Comparison of ENCODE assay signal across 8 cellular contexts in the genomic region with DNA sequence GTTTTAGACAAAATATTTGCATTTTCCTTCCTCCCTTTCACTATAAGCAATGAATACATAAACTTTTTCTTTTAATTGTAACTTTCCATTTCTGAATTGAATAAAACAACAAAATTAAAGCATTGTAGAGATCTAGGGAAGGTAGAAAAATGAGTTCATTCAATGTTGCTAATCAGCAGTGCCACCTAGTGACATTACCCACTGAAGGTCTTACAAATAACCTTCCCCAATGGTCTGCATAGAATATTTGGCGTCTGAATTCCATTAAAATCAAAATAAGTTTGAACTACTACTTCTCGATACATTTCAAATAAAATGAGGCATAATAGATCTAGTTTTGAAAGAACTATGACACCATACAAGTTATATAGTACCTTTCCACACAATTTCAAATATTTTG. TPM values are rescaled to one million over a fixed set of nuclear protein-coding genes. Genes with fewer than 3 reads are reported as not detected.
DNase-seq lines count a peak whose midpoint lies in the region; FAIRE-seq and TF ChIP-seq lines count a peak whose summit lies in the region.

No MANE protein-coding gene starts in this region.

- DNase-seq in Caco-2 (no peak), HL-60 (ENCODE audit: low read depth in 1 of 2, low spot score in 1 of 2) (no peak), kidney epithelial cell (ENCODE audit: low read depth) (no peak), transverse colon (no peak)
- no peak for DNase-seq in activated effector memory CD4-positive, alpha-beta T cell treated with Interleukin-2 at 50 U/mL for 16 hours
- DNase-seq in CD8-positive, alpha-beta memory T cell = no peak
- no peak for DNase-seq in activated T-cell treated with anti-CD3 and anti-CD28 coated beads, Interleukin-2, amount 50 U/mL, for 24 hours

- H3K4me1 Mint-ChIP-seq in Caco-2 (ENCODE audit: low read depth, unreplicated experiment) = no peaks in the 10 kb centered on the region
- H3K4me1 Mint-ChIP-seq in CD8-positive, alpha-beta memory T cell = peaks cover 0 to 2% (median 0%) of the 10 kb centered on the region in 3 donors
- peaks cover 8% of the 10 kb centered on the region for H3K4me1 Mint-ChIP-seq in activated T-cell treated with anti-CD3 and anti-CD28 coated beads, Interleukin-2, amount 50 U/mL, for 24 hours (ENCODE audit: low read depth)

- no peaks in the 10 kb centered on the region for H3K27me3 ChIP-seq in Caco-2 (replicated peaks; ENCODE audit: control insufficient read depth, insufficient read depth, low read length)
- H3K27me3 ChIP-seq in HL-60 (ENCODE audit: insufficient read depth, poor library complexity, severe bottlenecking) = no peaks in the 10 kb centered on the region
- H3K27me3 ChIP-seq in kidney epithelial cell (ENCODE audit: control insufficient read depth, insufficient read depth, low read length) = no peaks in the 10 kb centered on the region
- no peaks in the 10 kb centered on the region for H3K27me3 ChIP-seq in CD8-positive, alpha-beta memory T cell (ENCODE audit: insufficient read depth, low read length, poor library complexity, severe bottlenecking)
- H3K27me3 ChIP-seq in transverse colon = no peaks in the 10 kb centered on the region

- H3K9me3 ChIP-seq in Caco-2 (no peaks in the 10 kb centered on the region), transverse colon (no peaks in the 10 kb centered on the region)
- H3K9me3 ChIP-seq in CD8-positive, alpha-beta memory T cell (ENCODE audit: low read length) = no peaks in the 10 kb centered on the region

- no TSS peak for BruUV-seq in Caco-2 (replicated peaks; lab: Mats Ljungman, UMichigan)

- no peak for TF ChIP-seq POLR2A in transverse colon (IDR thresholded peaks at IDR 0.05)

- no peak overlapping the region for H3K27ac ChIP-seq in HL-60 (replicated peaks)
- no peak overlapping the region for H3K27ac ChIP-seq in CD8-positive, alpha-beta memory T cell (ENCODE audit: low read depth, low read length)
- H3K27ac ChIP-seq in transverse colon = no peak overlapping the region

- intact Hi-C loops in Caco-2 (cut with micrococcal nuclease; ENCODE audit: unreplicated experiment) (loop anchor here (1.0 to 2.0 kb wide), 4 partner anchors 343 to 768 kb away; no protein-coding TSS in a partner anchor), transverse colon (cut with DNase I; ENCODE audit: low total_unique reads) (no loop called here)

- in situ Hi-C loops in transverse colon (cut with MboI; ENCODE audit: low pct_ligation_motif_present in 1 of 4, low pct_unique_long_range_greater_than_20kb in 1 of 4, low sequenced_read_pairs in 3 of 4) = loop anchor here in 3 of 4 donors (25.0 kb wide), 3 partner anchors 337 to 763 kb away; a partner anchor contains a TSS

- H3K4me3 ChIP-seq in Caco-2 (ENCODE audit: low read depth, low read length) (no peak overlapping the region), HL-60 (replicated peaks; ENCODE audit: insufficient read depth, low read length) (no peak overlapping the region), kidney epithelial cell (ENCODE audit: low read depth, low read length) (no peak overlapping the region), transverse colon (no peak overlapping the region)
- no peak overlapping the region for H3K4me3 ChIP-seq in CD8-positive, alpha-beta memory T cell (ENCODE audit: low read length)

- FAIRE-seq in TTC549 (lab: Jason Lieb, UNC) = peak; percentile 92

- H3K4me1 ChIP-seq in Caco-2 (no peaks in the 10 kb centered on the region), transverse colon (no peaks in the 10 kb centered on the region)
- no peaks in the 10 kb centered on the region for H3K4me1 ChIP-seq in CD8-positive, alpha-beta memory T cell (ENCODE audit: insufficient read depth, low read length)

- CTCF ChIA-PET in Caco-2 (lab: Charles Lee) = no interaction called here
- CTCF ChIA-PET in CD8-positive, alpha-beta memory T cell (lab: Charles Lee) = no interaction called here

- H3K27ac Mint-ChIP-seq in Caco-2 (ENCODE audit: unreplicated experiment) = no peak overlapping the region
- no peak overlapping the region for H3K27ac Mint-ChIP-seq in CD8-positive, alpha-beta memory T cell
- H3K27ac Mint-ChIP-seq in activated T-cell treated with anti-CD3 and anti-CD28 coated beads, Interleukin-2, amount 50 U/mL, for 24 hours = no peak overlapping the region

- H3K36me3 Mint-ChIP-seq in Caco-2 (ENCODE audit: insufficient read depth, unreplicated experiment) = peaks cover 52% of the 10 kb centered on the region
- H3K36me3 Mint-ChIP-seq in CD8-positive, alpha-beta memory T cell = peaks cover 32 to 81% (median 41%) of the 10 kb centered on the region in 3 donors
- H3K36me3 Mint-ChIP-seq in activated T-cell treated with anti-CD3 and anti-CD28 coated beads, Interleukin-2, amount 50 U/mL, for 24 hours (ENCODE audit: low read depth) = peaks cover 90% of the 10 kb centered on the region

- TF ChIP-seq CTCF in Caco-2 (IDR thresholded peaks at IDR 0.05; ENCODE audit: insufficient read depth in 1 of 2, low read depth in 1 of 2, low read length in 1 of 2, severe bottlenecking in 1 of 2, unreplicated experiment in 1 of 2) (peak; percentile 34 to 44), HL-60 (IDR thresholded peaks at IDR 0.05; ENCODE audit: insufficient read depth, low read length) (peak; percentile 36), kidney epithelial cell (IDR thresholded peaks at IDR 0.05; ENCODE audit: insufficient read depth, low read length, poor library complexity, severe bottlenecking) (peak; percentile 52), transverse colon (IDR thresholded peaks at IDR 0.05) (peak in 2 of 5 experiments; percentile 12)

- no peaks in the 10 kb centered on the region for H3K27me3 Mint-ChIP-seq in Caco-2 (ENCODE audit: insufficient read depth, unreplicated experiment)
- no peaks in the 10 kb centered on the region for H3K27me3 Mint-ChIP-seq in CD8-positive, alpha-beta memory T cell
- H3K27me3 Mint-ChIP-seq in activated T-cell treated with anti-CD3 and anti-CD28 coated beads, Interleukin-2, amount 50 U/mL, for 24 hours = no peaks in the 10 kb centered on the region

- H3K4me3 Mint-ChIP-seq in Caco-2 (ENCODE audit: unreplicated experiment) = no peak overlapping the region
- H3K4me3 Mint-ChIP-seq in CD8-positive, alpha-beta memory T cell = no peak overlapping the region
- H3K4me3 Mint-ChIP-seq in activated T-cell treated with anti-CD3 and anti-CD28 coated beads, Interleukin-2, amount 50 U/mL, for 24 hours = no peak overlapping the region

- WGBS in transverse colon (ENCODE audit: low coverage in 1 of 2), 2 donors = 78 to 83% methylated on average over 2 of the region's 2 CpGs

- H3K36me3 ChIP-seq in Caco-2 (ENCODE audit: control insufficient read depth, insufficient read depth, low read length) = no peaks in the 10 kb centered on the region; the same call in none of the 2 replicates
- H3K36me3 ChIP-seq in kidney epithelial cell (ENCODE audit: control insufficient read depth, insufficient read depth, low read length) = no peaks in the 10 kb centered on the region
- peaks cover 31% of the 10 kb centered on the region for H3K36me3 ChIP-seq in CD8-positive, alpha-beta memory T cell (ENCODE audit: insufficient read depth, low read length)
- H3K36me3 ChIP-seq in transverse colon = peaks cover 0 to 76% (median 36%) of the 10 kb centered on the region in 4 donors

- TF ChIP-seq EP300 in transverse colon (IDR thresholded peaks at IDR 0.05; ENCODE audit: low read depth) = no peak

- POLR2A ChIA-PET in Caco-2 (lab: Charles Lee) = no interaction called here
- POLR2A ChIA-PET in CD8-positive, alpha-beta memory T cell (lab: Charles Lee) = no interaction called here

- no peaks in the 10 kb centered on the region for H3K9me3 Mint-ChIP-seq in Caco-2 (ENCODE audit: unreplicated experiment)
- no peaks in the 10 kb centered on the region for H3K9me3 Mint-ChIP-seq in CD8-positive, alpha-beta memory T cell
- no peaks in the 10 kb centered on the region for H3K9me3 Mint-ChIP-seq in activated T-cell treated with anti-CD3 and anti-CD28 coated beads, Interleukin-2, amount 50 U/mL, for 24 hours

RNA-seq across cellular contexts. Expression of a gene that starts 19.6 kb away (rescaled TPM):
- total RNA-seq in Caco-2 (2022) (105 and 108 TPM in 2 replicates), kidney epithelial cell (53.6 and 65.9 TPM in 2 replicates), transverse colon (10 to 100 TPM; 21.7 to 83.8 (median 42.0) TPM)
- 100 to 1,000 TPM in 1 of 2 experiments, 10 to 100 TPM in 1; 99.8 to 101 TPM for total RNA-seq in CD8-positive, alpha-beta memory T cell
- 27.2 TPM for polyA plus RNA-seq in CD8-positive, alpha-beta memory T cell

RNA-seq across cellular contexts. Expression of a gene that starts 32.3 kb away (rescaled TPM):
- not detected in 2 replicates for total RNA-seq in Caco-2 (2022)
- 0.17 and 0.27 TPM in 2 replicates for total RNA-seq in kidney epithelial cell
- 1 to 10 TPM in 1 of 2 experiments, under 1 TPM in 1; 0.60 to 1.4 TPM for total RNA-seq in CD8-positive, alpha-beta memory T cell
- polyA plus RNA-seq in CD8-positive, alpha-beta memory T cell = 0.06 TPM
- total RNA-seq in transverse colon = 1 to 10 TPM in 1 of 4 donors, under 1 TPM in 1, not detected in 2; under 0.01 to 2.5 TPM
